ENCODE assay signal across 8 cellular contexts in the genomic region with DNA sequence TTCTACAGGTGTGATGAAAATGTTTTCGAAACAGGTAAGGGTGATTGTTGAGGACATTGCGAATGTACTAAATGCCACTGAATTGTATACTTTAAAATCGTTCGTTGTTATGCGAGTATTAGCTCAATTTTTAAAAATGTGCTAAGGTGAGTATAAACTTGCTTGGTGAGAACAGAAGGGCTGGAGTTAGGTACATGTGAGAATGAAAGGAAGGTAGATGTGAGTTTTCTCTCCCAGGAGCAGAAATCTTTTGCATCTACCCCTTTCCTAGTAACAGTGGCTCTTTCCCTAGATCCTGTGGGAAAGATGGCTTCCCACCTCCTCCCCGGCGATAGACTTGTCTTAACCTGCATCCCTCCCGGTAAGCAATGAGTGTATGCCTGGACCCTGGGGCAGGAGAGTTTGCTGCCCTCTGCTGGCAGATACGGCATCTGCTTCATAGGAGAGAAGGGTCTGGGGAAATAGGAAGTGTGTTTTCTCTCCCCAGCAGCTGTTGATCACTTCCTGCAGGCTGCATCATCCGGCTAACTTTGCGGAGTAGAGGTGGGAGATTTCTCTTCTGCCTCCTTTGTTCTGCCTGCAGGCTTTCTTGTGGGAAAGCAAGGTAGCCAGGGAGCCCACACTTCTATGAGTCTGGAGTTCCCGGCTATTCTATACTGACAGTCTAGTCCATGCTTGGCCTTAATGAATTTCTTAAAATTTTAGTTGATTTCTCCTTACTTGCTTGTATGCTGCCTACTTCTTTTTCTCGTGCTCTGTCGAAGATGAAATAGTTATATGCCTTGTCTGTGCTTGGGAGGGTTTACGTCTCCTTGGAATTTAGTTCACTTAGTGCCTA.
DNase-seq lines count a peak whose midpoint lies in the region; ATAC-seq and TF ChIP-seq lines count a peak whose summit lies in the region.

No MANE protein-coding gene starts in this region.

- H3K36me3 Mint-ChIP-seq in CD14-positive monocyte = no peaks in the 10 kb centered on the region

- no peaks in the 10 kb centered on the region for H3K4me1 Mint-ChIP-seq in CD14-positive monocyte

- no peak overlapping the region for H3K4me3 Mint-ChIP-seq in CD14-positive monocyte

- H3K27ac ChIP-seq in substantia nigra (ENCODE audit: low read depth, low read length, poor library complexity, severe bottlenecking) = no peak overlapping the region

- DNase-seq in CD14-positive monocyte (ENCODE audit: low spot score) (no peak), NCI-H345 treated with DMSO at 0.1 percent for 48 hours (lab: John Stamatoyannopoulos, UW; ENCODE audit: unreplicated experiment) (peak; percentile 62), myocyte (ENCODE audit: low read depth) (peak; percentile 3), substantia nigra (lab: John Stamatoyannopoulos, UW) (peak in 34 of 49 donors; percentile 1 to 59 (median 25))
- DNase-seq in activated CD4-positive, alpha-beta T cell treated with anti-CD3 and anti-CD28 coated beads for 48 hours = peak; percentile 74
- DNase-seq in effector CD8-positive, alpha-beta T cell (lab: John Stamatoyannopoulos, UW) = peak; percentile 12

- ATAC-seq in GM19025 (IDR thresholded peaks at IDR 0.05; ENCODE audit: low read depth, unreplicated experiment) = peak; percentile 100
- peak; percentile 100 for ATAC-seq in HG03097 (IDR thresholded peaks at IDR 0.05; ENCODE audit: low FRiP score, unreplicated experiment)

- H3K27ac Mint-ChIP-seq in CD14-positive monocyte = no peak overlapping the region

- H3K27me3 Mint-ChIP-seq in CD14-positive monocyte (ENCODE audit: low read depth in 3 of 3) = peaks cover 0 to 4% (median 0%) of the 10 kb centered on the region in 3 donors

- intact Hi-C loops in CD14-positive monocyte (cut with micrococcal nuclease) = no loop called here

- peaks cover 0 to 3% (median 0%) of the 10 kb centered on the region in 7 donors for H3K9me3 Mint-ChIP-seq in CD14-positive monocyte

- peak; percentile 16 for TF ChIP-seq CTCF in CD14-positive monocyte (IDR thresholded peaks at IDR 0.05)
